ENCODE assay signal across 7 cellular contexts in genomic region chr20:845226-845868, GRCh38. TPM values are rescaled to one million over a fixed set of nuclear protein-coding genes. Genes with fewer than 3 reads are reported as not detected.
DNase-seq lines count a peak whose midpoint lies in the region; ATAC-seq and TF ChIP-seq lines count a peak whose summit lies in the region.

No MANE protein-coding gene starts in this region.

- H3K36me3 ChIP-seq in HUES64 (ENCODE audit: insufficient read depth, low read length) (no peaks in the 10 kb centered on the region), esophagus muscularis mucosa (no peaks in the 10 kb centered on the region), skeletal muscle tissue (ENCODE audit: control insufficient read depth in 3 of 3, insufficient read depth in 3 of 3, low read length in 3 of 3) (peaks cover 0 to 4% (median 0%) of the 10 kb centered on the region in 3 donors)

- H3K4me3 ChIP-seq in HUES64 (ENCODE audit: low read length) (peak overlapping the region; percentile 64), esophagus muscularis mucosa (peak overlapping the region; percentile 44 to 57 (median 48)), skeletal muscle tissue (ENCODE audit: low read length in 3 of 3) (peak overlapping the region in 2 of 3 donors; percentile 62 to 68)

- H3K4me3 Mint-ChIP-seq in activated CD8-positive, alpha-beta T cell treated with anti-CD3 and anti-CD28 coated beads for 36 hours: peak overlapping the region; percentile 84

- TF ChIP-seq EP300 in esophagus muscularis mucosa (IDR thresholded peaks at IDR 0.05): no peak

- CTCF ChIA-PET in activated CD8-positive, alpha-beta T cell treated with anti-CD3 and anti-CD28 coated beads for 36 hours (lab: Charles Lee): no interaction called here

- peak; percentile 31 for DNase-seq in activated CD8-positive, alpha-beta T cell treated with anti-CD3 and anti-CD28 coated beads for 36 hours
- DNase-seq in esophagus muscularis mucosa (ENCODE audit: extremely low spot score) (no peak), NCI-H345 (lab: John Stamatoyannopoulos, UW) (no peak), activated gamma-delta T cell treated with Interleukin-2 at 50 U/mL for 16 hours (no peak)

- ATAC-seq in activated CD8-positive, alpha-beta T cell treated with anti-CD3 and anti-CD28 coated beads for 36 hours: no peak
- no peak for ATAC-seq in GM19463 (IDR thresholded peaks at IDR 0.05; ENCODE audit: unreplicated experiment)

- no peaks in the 10 kb centered on the region for H3K27me3 Mint-ChIP-seq in activated CD8-positive, alpha-beta T cell treated with anti-CD3 and anti-CD28 coated beads for 36 hours

- no peak for TF ChIP-seq POLR2A in esophagus muscularis mucosa (IDR thresholded peaks at IDR 0.05; ENCODE audit: low read depth)

- H3K9me3 ChIP-seq in HUES64 (ENCODE audit: insufficient read depth, low read depth, low read length) (no peaks in the 10 kb centered on the region), esophagus muscularis mucosa (no peaks in the 10 kb centered on the region), skeletal muscle tissue (ENCODE audit: control insufficient read depth in 3 of 3, low read length in 3 of 3) (no peaks in the 10 kb centered on the region)

- H3K9me3 Mint-ChIP-seq in activated CD8-positive, alpha-beta T cell treated with anti-CD3 and anti-CD28 coated beads for 36 hours: peaks cover under 1% of the 10 kb centered on the region

- intact Hi-C loops in activated CD8-positive, alpha-beta T cell treated with anti-CD3 and anti-CD28 coated beads for 36 hours (cut with micrococcal nuclease): no loop called here
- intact Hi-C loops in esophagus muscularis mucosa (cut with DNase I): no loop called here

- TF ChIP-seq CTCF in activated CD8-positive, alpha-beta T cell treated with anti-CD3 and anti-CD28 coated beads for 36 hours (IDR thresholded peaks at IDR 0.05): no peak
- no peak for TF ChIP-seq CTCF in esophagus muscularis mucosa (IDR thresholded peaks at IDR 0.05)

- POLR2A ChIA-PET in activated CD8-positive, alpha-beta T cell treated with anti-CD3 and anti-CD28 coated beads for 36 hours (lab: Charles Lee): no interaction called here

- H3K4me1 ChIP-seq in HUES64 (ENCODE audit: insufficient read depth, low read length) (peaks cover 19% of the 10 kb centered on the region), esophagus muscularis mucosa (peaks cover 25 to 42% (median 39%) of the 10 kb centered on the region in 4 donors), skeletal muscle tissue (ENCODE audit: control insufficient read depth in 3 of 3, insufficient read depth in 3 of 3, low read length in 3 of 3) (peaks cover 12 to 43% (median 19%) of the 10 kb centered on the region in 3 donors)

- peaks cover 56% of the 10 kb centered on the region for H3K27me3 ChIP-seq in HUES64 (ENCODE audit: insufficient read depth, low read length)
- peaks cover 0 to 40% (median 22%) of the 10 kb centered on the region in 4 donors for H3K27me3 ChIP-seq in esophagus muscularis mucosa
- peaks cover 0 to 14% (median 3%) of the 10 kb centered on the region in 3 donors for H3K27me3 ChIP-seq in skeletal muscle tissue (ENCODE audit: control insufficient read depth in 3 of 3, insufficient read depth in 3 of 3, low read length in 3 of 3)

- H3K9ac ChIP-seq in HUES64 (ENCODE audit: low read depth, low read length): 0 out of 2 replicates have a peak overlapping the region, but pooled peaks have one; percentile 22
- peak overlapping the region in 1 of 3 donors; percentile 23 for H3K9ac ChIP-seq in skeletal muscle tissue (ENCODE audit: low read depth in 1 of 3, low read length in 3 of 3)

- peak overlapping the region; percentile 98 for H3K27ac Mint-ChIP-seq in activated CD8-positive, alpha-beta T cell treated with anti-CD3 and anti-CD28 coated beads for 36 hours

- peaks cover 19% of the 10 kb centered on the region for H3K36me3 Mint-ChIP-seq in activated CD8-positive, alpha-beta T cell treated with anti-CD3 and anti-CD28 coated beads for 36 hours (ENCODE audit: low read depth)

- H3K27ac ChIP-seq in HUES64 (ENCODE audit: low read depth, low read length) (no peak overlapping the region), esophagus muscularis mucosa (replicated peaks in 1 of 4) (no peak overlapping the region), skeletal muscle tissue (ENCODE audit: low read depth, low read length) (no peak overlapping the region)

- 46% methylated on average over 50 of the region's 50 CpGs for WGBS in HUES64
- 63% methylated on average over 42 of the region's 50 CpGs for WGBS in esophagus muscularis mucosa

- peaks cover 44% of the 10 kb centered on the region for H3K4me1 Mint-ChIP-seq in activated CD8-positive, alpha-beta T cell treated with anti-CD3 and anti-CD28 coated beads for 36 hours (ENCODE audit: low read depth)

RNA-seq across cellular contexts. Expression of gene FAM110A, which starts 11.8 kb away (rescaled TPM):
- polyA plus RNA-seq in HUES64 (2013, experiment 1 of 2): 4.8 TPM
- 6.3 TPM for polyA plus RNA-seq in HUES64 (2013, experiment 2 of 2)
- total RNA-seq in activated CD8-positive, alpha-beta T cell treated with anti-CD3 and anti-CD28 coated beads for 36 hours: 10 to 100 TPM; 20.5 to 23.1 TPM
- total RNA-seq in esophagus muscularis mucosa (1 to 10 TPM; 2.0 to 4.4 (median 3.2) TPM), skeletal muscle tissue (7.3 TPM)
